ENCODE assay signal across 8 cellular contexts in genomic region chr1:47334765-47335435, GRCh38. TPM values are rescaled to one million over a fixed set of nuclear protein-coding genes. Genes with fewer than 3 reads are reported as not detected.
DNase-seq lines count a peak whose midpoint lies in the region; ATAC-seq, FAIRE-seq and TF ChIP-seq lines count a peak whose summit lies in the region.

No MANE protein-coding gene starts in this region.

- FAIRE-seq in keratinocyte (lab: Jason Lieb, UNC) = no peak

- intact Hi-C loops in activated T-helper 2 cell treated with anti-CD3 and anti-CD28 coated beads, Interferon-gamma antibody, Interleukin-2, Interleukin-4, amounts not matched to agents 10 μg/mL and 5 μg/mL and 100 μg/mL, durations not matched to agents 14 hours and 24 hours and 36 hours (cut with micrococcal nuclease) = loop anchor here (1.0 kb wide), 3 partner anchors 21 to 102 kb away; partner anchors contain the start of gene STIL

- H3K9me3 ChIP-seq in keratinocyte (ENCODE audit: control insufficient read depth, low read depth, low read length) (no peaks in the 10 kb centered on the region), thymus (ENCODE audit: control insufficient read depth) (no peaks in the 10 kb centered on the region)

- dilution Hi-C loops in keratinocyte (cut with MboI; ENCODE audit: extremely low pct_ligation_motif_present, low sequenced_read_pairs) = no loop called here

- H2AFZ ChIP-seq in keratinocyte (ENCODE audit: control insufficient read depth, low read length) = peak overlapping the region; percentile 95

- peaks cover 29% of the 10 kb centered on the region for H3K4me1 Mint-ChIP-seq in activated T-cell treated with anti-CD3 and anti-CD28 coated beads, Interleukin-2, amount 50 U/mL, for 24 hours (ENCODE audit: low read depth)
- peaks cover 11% of the 10 kb centered on the region for H3K4me1 Mint-ChIP-seq in activated T-helper 2 cell treated with anti-CD3 and anti-CD28 coated beads, Interferon-gamma antibody, Interleukin-2, Interleukin-4, amounts not matched to agents 10 μg/mL and 5 μg/mL and 100 μg/mL, durations not matched to agents 14 hours and 24 hours and 36 hours (ENCODE audit: low read depth)

- WGBS in thymus = 61% methylated on average over 9 of the region's 9 CpGs

- peak overlapping the region; percentile 97 for H3K27ac Mint-ChIP-seq in activated T-cell treated with anti-CD3 and anti-CD28 coated beads, Interleukin-2, amount 50 U/mL, for 24 hours
- H3K27ac Mint-ChIP-seq in activated T-helper 2 cell treated with anti-CD3 and anti-CD28 coated beads, Interferon-gamma antibody, Interleukin-2, Interleukin-4, amounts not matched to agents 10 μg/mL and 5 μg/mL and 100 μg/mL, durations not matched to agents 14 hours and 24 hours and 36 hours = peak overlapping the region; percentile 98

- peaks cover 2% of the 10 kb centered on the region for H3K9me1 ChIP-seq in keratinocyte (ENCODE audit: control insufficient read depth, extremely low read depth, insufficient read depth, low read length)

- no peaks in the 10 kb centered on the region for H3K27me3 ChIP-seq in keratinocyte (ENCODE audit: control insufficient read depth, extremely low read depth, insufficient read depth, low read length)
- H3K27me3 ChIP-seq in thymus (ENCODE audit: control insufficient read depth, insufficient read depth) = no peaks in the 10 kb centered on the region

- H3K4me1 ChIP-seq in keratinocyte (ENCODE audit: control insufficient read depth, extremely low read depth, insufficient read depth, low read length) (peaks cover 12% of the 10 kb centered on the region), thymus (ENCODE audit: control insufficient read depth, insufficient read depth, low read length) (peaks cover 3% of the 10 kb centered on the region)

- no peak for DNase-seq in activated T-cell treated with anti-CD3 and anti-CD28 coated beads, Interleukin-2, amount 50 U/mL, for 24 hours
- no peak for DNase-seq in activated T-cell treated with anti-CD3 and anti-CD28 coated beads, Interleukin-2, amount 50 U/mL, for 48 hours
- no peak for DNase-seq in activated T-helper 2 cell treated with anti-CD3 and anti-CD28 coated beads, Interferon-gamma antibody, Interleukin-2, Interleukin-4, amounts not matched to agents 10 μg/mL and 5 μg/mL and 100 μg/mL, durations not matched to agents 14 hours and 24 hours and 36 hours (ENCODE audit: low spot score)
- DNase-seq in keratinocyte (ENCODE audit: low read depth, low spot score) (no peak), NCI-H345 treated with DMSO at 0.1 percent for 48 hours (lab: John Stamatoyannopoulos, UW; ENCODE audit: unreplicated experiment) (no peak), NCI-H1436 treated with DMSO at 0.1 percent for 48 hours (lab: John Stamatoyannopoulos, UW) (no peak)

- H3K79me2 ChIP-seq in keratinocyte (ENCODE audit: control insufficient read depth, insufficient read depth, low read length) = peaks cover 46% of the 10 kb centered on the region

- no peak for ATAC-seq in HG03460 (IDR thresholded peaks at IDR 0.05; ENCODE audit: unreplicated experiment)

- peak overlapping the region; percentile 87 for H3K9ac ChIP-seq in keratinocyte (ENCODE audit: control insufficient read depth, extremely low read depth, insufficient read depth, low read length)

- peak overlapping the region; percentile 73 for H3K27ac ChIP-seq in keratinocyte (ENCODE audit: control insufficient read depth, insufficient read depth, low read length)
- H3K27ac ChIP-seq in thymus (ENCODE audit: low read depth) = peak overlapping the region; percentile 98

- H3K4me3 ChIP-seq in keratinocyte (ENCODE audit: control insufficient read depth in 2 of 3, extremely low read depth in 1 of 3, insufficient read depth in 2 of 3, low read depth in 1 of 3, low read length in 3 of 3) (peak overlapping the region; percentile 79 to 92 (median 85)), thymus (ENCODE audit: low read length) (peak overlapping the region; percentile 74)

- peaks cover 0 to 3% of the 10 kb centered on the region in 2 experiments for H3K36me3 ChIP-seq in keratinocyte (ENCODE audit: control insufficient read depth in 2 of 2, extremely low read depth in 1 of 2, insufficient read depth in 2 of 2, low read length in 2 of 2)
- no peaks in the 10 kb centered on the region for H3K36me3 ChIP-seq in thymus (ENCODE audit: control insufficient read depth, insufficient read depth)

- no peaks in the 10 kb centered on the region for H4K20me1 ChIP-seq in keratinocyte (ENCODE audit: control insufficient read depth, extremely low read depth, insufficient read depth, low read length)

- TF ChIP-seq CTCF in keratinocyte (optimal IDR thresholded peaks at IDR 0.05 in 1 of 3, IDR thresholded peaks at IDR 0.05 in 1 of 3, conservative IDR thresholded peaks at IDR 0.05 in 1 of 3; ENCODE audit: extremely low read depth in 1 of 3, insufficient read depth in 2 of 3, low read length in 3 of 3) = no peak

- no peaks in the 10 kb centered on the region for H3K27me3 Mint-ChIP-seq in activated T-cell treated with anti-CD3 and anti-CD28 coated beads, Interleukin-2, amount 50 U/mL, for 24 hours
- no peaks in the 10 kb centered on the region for H3K27me3 Mint-ChIP-seq in activated T-helper 2 cell treated with anti-CD3 and anti-CD28 coated beads, Interferon-gamma antibody, Interleukin-2, Interleukin-4, amounts not matched to agents 10 μg/mL and 5 μg/mL and 100 μg/mL, durations not matched to agents 14 hours and 24 hours and 36 hours (ENCODE audit: low read depth)

- no peak overlapping the region for H3K4me3 Mint-ChIP-seq in activated T-cell treated with anti-CD3 and anti-CD28 coated beads, Interleukin-2, amount 50 U/mL, for 24 hours
- peak overlapping the region; percentile 95 for H3K4me3 Mint-ChIP-seq in activated T-helper 2 cell treated with anti-CD3 and anti-CD28 coated beads, Interferon-gamma antibody, Interleukin-2, Interleukin-4, amounts not matched to agents 10 μg/mL and 5 μg/mL and 100 μg/mL, durations not matched to agents 14 hours and 24 hours and 36 hours (ENCODE audit: low read depth)

- no peaks in the 10 kb centered on the region for H3K9me3 Mint-ChIP-seq in activated T-cell treated with anti-CD3 and anti-CD28 coated beads, Interleukin-2, amount 50 U/mL, for 24 hours
- no peaks in the 10 kb centered on the region for H3K9me3 Mint-ChIP-seq in activated T-helper 2 cell treated with anti-CD3 and anti-CD28 coated beads, Interferon-gamma antibody, Interleukin-2, Interleukin-4, amounts not matched to agents 10 μg/mL and 5 μg/mL and 100 μg/mL, durations not matched to agents 14 hours and 24 hours and 36 hours

- peaks cover 26% of the 10 kb centered on the region for H3K36me3 Mint-ChIP-seq in activated T-cell treated with anti-CD3 and anti-CD28 coated beads, Interleukin-2, amount 50 U/mL, for 24 hours (ENCODE audit: low read depth)
- H3K36me3 Mint-ChIP-seq in activated T-helper 2 cell treated with anti-CD3 and anti-CD28 coated beads, Interferon-gamma antibody, Interleukin-2, Interleukin-4, amounts not matched to agents 10 μg/mL and 5 μg/mL and 100 μg/mL, durations not matched to agents 14 hours and 24 hours and 36 hours (ENCODE audit: low read depth) = peaks cover 13% of the 10 kb centered on the region

- peak overlapping the region; percentile 72 for H3K4me2 ChIP-seq in keratinocyte (ENCODE audit: control insufficient read depth, extremely low read depth, insufficient read depth, low read depth, low read length)

RNA-seq across cellular contexts. Expression of gene CMPK1, which starts 1.3 kb away (rescaled TPM):
- total RNA-seq in activated T-helper 2 cell treated with anti-CD3 and anti-CD28 coated beads, Interferon-gamma antibody, Interleukin-2, Interleukin-4, amounts not matched to agents 10 μg/mL and 5 μg/mL and 100 μg/mL, durations not matched to agents 14 hours and 24 hours and 36 hours = 105 and 109 TPM in 2 replicates
- 35.5 to 63.8 TPM (median 37.0 TPM) in 3 replicates for polyA plus RNA-seq in keratinocyte
- 69.2 TPM for polyA plus RNA-seq in keratinocyte (2011; ENCODE audit: low read depth)
- polyA plus RNA-seq in keratinocyte (2011; cell fraction: cytosol; rRNA removed) = 40.0 and 64.3 TPM in 2 replicates
- polyA plus RNA-seq in keratinocyte (2011; cell fraction: nucleus; rRNA removed) = 12.9 and 24.5 TPM in 2 replicates
- 68.7 and 89.0 TPM in 2 replicates for polyA plus RNA-seq in keratinocyte (2012; ENCODE audit: low replicate concordance)
- 4.7 to 25.8 TPM (median 10.5 TPM) in 3 replicates for polyA minus RNA-seq in keratinocyte
- 79.2 TPM for polyA minus RNA-seq in keratinocyte (2011; cell fraction: cytosol; rRNA and poly(A)+ RNA removed)
- 8.4 and 15.7 TPM in 2 replicates for polyA minus RNA-seq in keratinocyte (2011; cell fraction: nucleus; rRNA and poly(A)+ RNA removed)
- 112 TPM for polyA plus RNA-seq in thymus

RNA-seq across cellular contexts. Expression of gene STIL, which starts 21.0 kb away (rescaled TPM):
- 24.8 and 27.6 TPM in 2 replicates for total RNA-seq in activated T-helper 2 cell treated with anti-CD3 and anti-CD28 coated beads, Interferon-gamma antibody, Interleukin-2, Interleukin-4, amounts not matched to agents 10 μg/mL and 5 μg/mL and 100 μg/mL, durations not matched to agents 14 hours and 24 hours and 36 hours
- polyA plus RNA-seq in keratinocyte (3.8 to 10.5 TPM (median 9.4 TPM) in 3 replicates), thymus (1.1 TPM)
- 0.42 TPM for polyA plus RNA-seq in keratinocyte (2011; ENCODE audit: low read depth)
- 2.2 and 4.6 TPM in 2 replicates for polyA plus RNA-seq in keratinocyte (2011; cell fraction: cytosol; rRNA removed)
- polyA plus RNA-seq in keratinocyte (2011; cell fraction: nucleus; rRNA removed) = 5.5 and 6.1 TPM in 2 replicates
- polyA plus RNA-seq in keratinocyte (2012; ENCODE audit: low replicate concordance) = 0.52 and 5.6 TPM in 2 replicates
- 4.4 to 36.4 TPM (median 7.5 TPM) in 3 replicates for polyA minus RNA-seq in keratinocyte
- 6.3 TPM for polyA minus RNA-seq in keratinocyte (2011; cell fraction: cytosol; rRNA and poly(A)+ RNA removed)
- 4.1 and 8.1 TPM in 2 replicates for polyA minus RNA-seq in keratinocyte (2011; cell fraction: nucleus; rRNA and poly(A)+ RNA removed)
